Comparison of ENCODE assay signal across 1 cellular context in the genomic region with DNA sequence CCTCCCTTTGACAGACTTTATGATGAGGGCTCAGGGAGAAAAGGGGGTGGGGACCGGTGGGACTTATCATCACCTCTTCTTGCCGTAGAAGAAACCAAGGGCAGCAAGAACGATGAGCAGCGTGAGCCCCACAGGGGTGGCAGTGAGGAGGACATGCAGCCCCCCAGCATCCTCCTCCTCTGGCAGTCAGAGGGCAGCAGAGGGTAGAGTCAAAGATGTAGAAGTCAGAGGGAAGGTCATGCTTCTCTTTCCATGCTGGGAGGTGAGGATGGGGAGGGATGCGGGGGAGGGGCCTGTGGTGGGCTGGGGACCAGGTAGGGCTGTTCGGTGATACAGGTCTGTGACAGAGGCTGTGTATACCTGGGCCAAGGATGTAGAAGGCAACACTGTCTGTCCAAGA.
A peak's percentile ranks its signal among the peaks of the same experiment; 100 is the strongest.
TF ChIP-seq lines count a peak whose summit lies in the region.

No MANE protein-coding gene starts in this region.

TF ChIP-seq in H1, 55 proteins besides CTCF, POLR2A, EP300 and RAD21:
- TF ChIP-seq ASH2L (IDR thresholded peaks at IDR 0.05; ENCODE audit: low read length) (peak; percentile 11), JUND (IDR thresholded peaks at IDR 0.05; ENCODE audit: low read length) (no peak)
